Comparison of ENCODE assay signal across 16 cellular contexts in genomic region chr16:50679266-50679665, GRCh38. TPM values are rescaled to one million over a fixed set of nuclear protein-coding genes. Genes with fewer than 3 reads are reported as not detected.
DNase-seq lines count a peak whose midpoint lies in the region; ATAC-seq and TF ChIP-seq lines count a peak whose summit lies in the region.
"Had no signal": no experiment of that assay in that cellular context is flagged by ENCODE, and none has a peak within 500 bp of the region (broad histone marks: within the 10 kb centered on the region; RNA-seq: fewer than 3 reads in every experiment).

No MANE protein-coding gene starts in this region.

- H3K36me3 Mint-ChIP-seq in activated T-cell treated with anti-CD3 and anti-CD28 coated beads, Interleukin-2, amount 50 U/mL, for 24 hours (ENCODE audit: low read depth) = peaks cover 56% of the 10 kb centered on the region
- peaks cover 40% of the 10 kb centered on the region for H3K36me3 Mint-ChIP-seq in central memory CD8-positive, alpha-beta T cell (ENCODE audit: insufficient read depth)
- peaks cover 6% of the 10 kb centered on the region for H3K36me3 Mint-ChIP-seq in natural killer cell treated with Interleukin-12 subunit alpha and Interleukin-12 subunit beta and Interleukin-15 and Interleukin-18, amount 100 ng/mL, for 72 hours

- no peaks in the 10 kb centered on the region for H3K27me3 Mint-ChIP-seq in activated T-cell treated with anti-CD3 and anti-CD28 coated beads, Interleukin-2, amount 50 U/mL, for 24 hours
- no peaks in the 10 kb centered on the region for H3K27me3 Mint-ChIP-seq in central memory CD8-positive, alpha-beta T cell
- no peaks in the 10 kb centered on the region for H3K27me3 Mint-ChIP-seq in natural killer cell treated with Interleukin-12 subunit alpha and Interleukin-12 subunit beta and Interleukin-15 and Interleukin-18, amount 100 ng/mL, for 72 hours

- no peak overlapping the region for H2AFZ ChIP-seq in Loucy (ENCODE audit: low read length)

- H3K27me3 ChIP-seq in Loucy (ENCODE audit: insufficient read depth, low read length, poor library complexity, severe bottlenecking) = no peaks in the 10 kb centered on the region

- H3K9ac ChIP-seq in Loucy (ENCODE audit: low read depth, low read length, poor library complexity, severe bottlenecking) = peak overlapping the region; percentile 97

- no peaks in the 10 kb centered on the region for H3K9me2 ChIP-seq in Loucy (replicated peaks; ENCODE audit: low read depth, low read length)

- no peaks in the 10 kb centered on the region for H3K9me3 ChIP-seq in Loucy (ENCODE audit: insufficient read depth, low read depth, low read length)

- no peak for ATAC-seq in central memory CD8-positive, alpha-beta T cell (replicated peaks; ENCODE audit: extremely low read depth, poor library complexity, severe bottlenecking)
- ATAC-seq in natural killer cell treated with Interleukin-12 subunit alpha and Interleukin-12 subunit beta and Interleukin-15 and Interleukin-18, amount 100 ng/mL, for 72 hours = no peak
- ATAC-seq in GM18909 (IDR thresholded peaks at IDR 0.05; ENCODE audit: poor library complexity, unreplicated experiment) = no peak
- ATAC-seq: sciatic nerve had no signal

- H3F3A ChIP-seq in Loucy (ENCODE audit: low read depth) = no peaks in the 10 kb centered on the region

- peak overlapping the region; percentile 83 for H3K4me3 Mint-ChIP-seq in activated T-cell treated with anti-CD3 and anti-CD28 coated beads, Interleukin-2, amount 50 U/mL, for 24 hours
- peak overlapping the region; percentile 90 for H3K4me3 Mint-ChIP-seq in central memory CD8-positive, alpha-beta T cell
- H3K4me3 Mint-ChIP-seq in natural killer cell treated with Interleukin-12 subunit alpha and Interleukin-12 subunit beta and Interleukin-15 and Interleukin-18, amount 100 ng/mL, for 72 hours = peak overlapping the region; percentile 87

- peaks cover 73% of the 10 kb centered on the region for H3K4me1 Mint-ChIP-seq in activated T-cell treated with anti-CD3 and anti-CD28 coated beads, Interleukin-2, amount 50 U/mL, for 24 hours (ENCODE audit: low read depth)
- peaks cover 68% of the 10 kb centered on the region for H3K4me1 Mint-ChIP-seq in central memory CD8-positive, alpha-beta T cell
- H3K4me1 Mint-ChIP-seq in natural killer cell treated with Interleukin-12 subunit alpha and Interleukin-12 subunit beta and Interleukin-15 and Interleukin-18, amount 100 ng/mL, for 72 hours (ENCODE audit: low read depth in 2 of 2) = peaks cover 53 to 54% of the 10 kb centered on the region in 2 donors

- H3K4me3 ChIP-seq in Loucy (ENCODE audit: low read length, poor library complexity, severe bottlenecking) = peak overlapping the region; percentile 79

- no peaks in the 10 kb centered on the region for H3K9me3 Mint-ChIP-seq in activated T-cell treated with anti-CD3 and anti-CD28 coated beads, Interleukin-2, amount 50 U/mL, for 24 hours
- no peaks in the 10 kb centered on the region for H3K9me3 Mint-ChIP-seq in central memory CD8-positive, alpha-beta T cell
- H3K9me3 Mint-ChIP-seq in natural killer cell treated with Interleukin-12 subunit alpha and Interleukin-12 subunit beta and Interleukin-15 and Interleukin-18, amount 100 ng/mL, for 72 hours = no peaks in the 10 kb centered on the region

- no peak for DNase-seq in activated T-cell treated with anti-CD3 and anti-CD28 coated beads, Interleukin-2, amount 50 U/mL, for 24 hours
- no peak for DNase-seq in activated T-cell treated with anti-CD3 and anti-CD28 coated beads, Interleukin-2, amount 50 U/mL, for 48 hours
- DNase-seq in central memory CD8-positive, alpha-beta T cell (ENCODE audit: low spot score in 2 of 2) = no peak
- no peak for DNase-seq in natural killer cell treated with Interleukin-12 subunit alpha and Interleukin-12 subunit beta and Interleukin-15 and Interleukin-18, amount 100 ng/mL, for 72 hours (ENCODE audit: low spot score)
- DNase-seq in DMS53 treated with DMSO at 0.1 percent for 48 hours (lab: John Stamatoyannopoulos, UW; ENCODE audit: unreplicated experiment) (no peak), kidney glomerular epithelial cell (lab: John Stamatoyannopoulos, UW) (no peak)
- DNase-seq: GDM1, hypothalamus, NCI-H187 treated with DMSO at 0.1 percent for 48 hours, NCI-H345 had no signal

- H4K20me1 ChIP-seq in Loucy (ENCODE audit: insufficient read depth, low read length, poor library complexity, severe bottlenecking) = peaks cover 4% of the 10 kb centered on the region

- H3K36me3 ChIP-seq in Loucy (ENCODE audit: insufficient read depth, low read length) = peaks cover 14% of the 10 kb centered on the region; the same call in 1 of the 2 replicates

- H3K27ac Mint-ChIP-seq in activated T-cell treated with anti-CD3 and anti-CD28 coated beads, Interleukin-2, amount 50 U/mL, for 24 hours = peak overlapping the region; percentile 95
- peak overlapping the region; percentile 99 for H3K27ac Mint-ChIP-seq in central memory CD8-positive, alpha-beta T cell (ENCODE audit: low read depth)
- peak overlapping the region; percentile 90 to 92 for H3K27ac Mint-ChIP-seq in natural killer cell treated with Interleukin-12 subunit alpha and Interleukin-12 subunit beta and Interleukin-15 and Interleukin-18, amount 100 ng/mL, for 72 hours

- H3K4me1 ChIP-seq in Loucy (ENCODE audit: insufficient read depth, low read length, poor library complexity, severe bottlenecking) = peaks cover 51% of the 10 kb centered on the region

- no peak for TF ChIP-seq CTCF in Loucy (conservative IDR thresholded peaks at IDR 0.05; ENCODE audit: low read length)

- H3K79me2 ChIP-seq in Loucy (ENCODE audit: insufficient read depth, low read length) = peaks cover 45% of the 10 kb centered on the region

- H3K4me2 ChIP-seq in Loucy (ENCODE audit: low read depth, low read length, poor library complexity, severe bottlenecking) = peak overlapping the region; percentile 92

RNA-seq across cellular contexts. Expression of gene SNX20, which starts 1.8 kb away (rescaled TPM):
- 10 to 100 TPM; 26.2 to 38.4 TPM for total RNA-seq in natural killer cell treated with Interleukin-12 subunit alpha and Interleukin-12 subunit beta and Interleukin-15 and Interleukin-18, amount 100 ng/mL, for 72 hours
- total RNA-seq: endothelial cell of umbilical vein, fibroblast of villous mesenchyme, osteocyte had no signal

RNA-seq across cellular contexts. Expression of gene NOD2, which starts 14.1 kb away (rescaled TPM):
- 10 to 100 TPM in 1 of 2 donors, 1 to 10 TPM in 1; 3.7 to 11.2 TPM for total RNA-seq in natural killer cell treated with Interleukin-12 subunit alpha and Interleukin-12 subunit beta and Interleukin-15 and Interleukin-18, amount 100 ng/mL, for 72 hours
- total RNA-seq: fibroblast of villous mesenchyme, osteocyte had no signal
